ENCODE assay signal across 9 cellular contexts in the genomic region with DNA sequence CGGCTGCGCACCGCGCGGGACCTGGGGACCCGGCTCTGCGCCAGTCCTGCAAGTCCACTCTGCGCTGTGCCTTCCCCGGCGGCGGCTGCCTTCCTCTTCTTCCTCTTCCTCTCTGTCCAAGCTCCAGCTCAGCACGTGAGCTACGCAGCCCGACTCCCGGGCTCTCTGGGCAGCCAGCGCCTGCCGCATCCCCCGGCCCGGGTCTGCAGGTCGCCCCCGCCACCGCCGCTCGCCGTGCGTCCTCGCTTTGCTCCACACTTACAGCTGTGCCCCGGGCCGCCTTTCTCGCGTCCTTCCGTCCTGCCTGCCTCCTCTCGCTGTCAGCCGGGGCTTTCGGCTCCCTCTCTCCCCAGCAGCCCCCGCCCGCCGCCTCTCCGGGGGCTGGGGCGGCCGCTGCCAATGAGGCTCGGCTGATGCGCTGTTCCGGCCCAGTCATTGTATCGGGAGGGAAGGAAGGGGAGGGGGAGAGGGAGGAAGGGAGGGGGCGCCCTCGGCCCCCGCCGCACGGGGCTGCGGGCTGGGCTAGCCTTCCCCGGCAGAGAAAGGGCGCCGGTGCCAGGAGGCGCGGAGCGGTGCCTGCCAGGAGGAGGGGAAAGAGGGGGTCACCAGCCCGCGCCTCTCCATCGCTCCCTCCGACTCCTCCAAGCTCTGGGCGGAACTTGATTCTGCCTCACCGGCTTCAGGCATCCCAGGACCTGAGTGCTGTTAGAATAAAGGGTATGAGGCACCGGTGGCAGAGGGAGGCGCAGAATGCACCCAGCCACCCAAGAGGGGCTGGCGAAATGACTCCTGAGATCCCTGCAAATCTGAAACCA.
DNase-seq lines count a peak whose midpoint lies in the region; ATAC-seq and TF ChIP-seq lines count a peak whose summit lies in the region.
"Had no signal": no experiment of that assay in that cellular context is flagged by ENCODE, and none has a peak within 500 bp of the region (broad histone marks: within the 10 kb centered on the region; RNA-seq: fewer than 3 reads in every experiment).

No MANE protein-coding gene starts in this region.

- no peak for TF ChIP-seq POLR2A in breast epithelium (IDR thresholded peaks at IDR 0.05)

- H3K9me3 Mint-ChIP-seq in activated T-cell treated with anti-CD3 and anti-CD28 coated beads, Interleukin-2, amount 50 U/mL, for 72 hours, result no peaks in the 10 kb centered on the region
- H3K9me3 Mint-ChIP-seq: T-helper 1 cell treated with Interleukin-12 subunit alpha and Interleukin-12 subunit beta and Interleukin-4 antibody, amounts not matched to agents 30 μg/mL and 1 μg/mL, for 36 hours had no signal

- no peak for DNase-seq in LNCaP clone FGC (ENCODE audit: low read depth)
- DNase-seq in breast epithelium (ENCODE audit: low spot score in 2 of 2), result no peak
- peak; percentile 77 for DNase-seq in iPS-NIHi7 (ENCODE audit: extremely low spot score)
- DNase-seq in NCI-H1092 treated with DMSO at 0.1 percent for 48 hours (lab: John Stamatoyannopoulos, UW), result no peak
- no peak for DNase-seq in activated T-cell treated with anti-CD3 and anti-CD28 coated beads, Interleukin-2, amount 50 U/mL, for 72 hours
- DNase-seq in NCI-H1694 treated with DMSO at 0.1 percent for 48 hours (lab: John Stamatoyannopoulos, UW), result no peak

- no peak for ATAC-seq in activated T-cell treated with anti-CD3 and anti-CD28 coated beads, Interleukin-2, amount 50 U/mL, for 72 hours (replicated peaks in 1 of 2)
- no peak for ATAC-seq in HG02870 (IDR thresholded peaks at IDR 0.05; ENCODE audit: unreplicated experiment)

- peak overlapping the region; percentile 33 to 58 for H3K27ac ChIP-seq in breast epithelium
- H3K27ac ChIP-seq in skin epidermis, result peak overlapping the region; percentile 14 to 91 (median 72)

- H3K4me1 ChIP-seq in breast epithelium, result peaks cover 2 to 3% of the 10 kb centered on the region in 2 donors

- H3K4me3 ChIP-seq in LNCaP clone FGC (ENCODE audit: low read depth, low read length) (peak overlapping the region; percentile 30), breast epithelium (peak overlapping the region; percentile 49 to 82 (median 66)), skin epidermis (peak overlapping the region; percentile 42 to 71 (median 55))

- intact Hi-C loops in breast epithelium (cut with DNase I; ENCODE audit: low total_unique reads), result no loop called here

- no peak overlapping the region for H3K27ac Mint-ChIP-seq in activated T-cell treated with anti-CD3 and anti-CD28 coated beads, Interleukin-2, amount 50 U/mL, for 72 hours
- H3K27ac Mint-ChIP-seq: T-helper 1 cell treated with Interleukin-12 subunit alpha and Interleukin-12 subunit beta and Interleukin-4 antibody, amounts not matched to agents 30 μg/mL and 1 μg/mL, for 36 hours had no signal

- peaks cover 5% of the 10 kb centered on the region for H3K4me1 Mint-ChIP-seq in activated T-cell treated with anti-CD3 and anti-CD28 coated beads, Interleukin-2, amount 50 U/mL, for 72 hours (ENCODE audit: low read depth)

- H3K27me3 Mint-ChIP-seq in activated T-cell treated with anti-CD3 and anti-CD28 coated beads, Interleukin-2, amount 50 U/mL, for 72 hours (ENCODE audit: low read depth), result peaks cover 46% of the 10 kb centered on the region

- peak overlapping the region in 1 of 2 donors; percentile 43 for H3K4me3 Mint-ChIP-seq in activated T-cell treated with anti-CD3 and anti-CD28 coated beads, Interleukin-2, amount 50 U/mL, for 72 hours
- H3K4me3 Mint-ChIP-seq: T-helper 1 cell treated with Interleukin-12 subunit alpha and Interleukin-12 subunit beta and Interleukin-4 antibody, amounts not matched to agents 30 μg/mL and 1 μg/mL, for 36 hours had no signal

- TF ChIP-seq CTCF in LNCaP clone FGC (IDR thresholded peaks at IDR 0.05; ENCODE audit: control insufficient read depth, extremely low read depth, insufficient read depth) (no peak), breast epithelium (IDR thresholded peaks at IDR 0.05) (no peak)

- no peaks in the 10 kb centered on the region for H3K36me3 Mint-ChIP-seq in activated T-cell treated with anti-CD3 and anti-CD28 coated beads, Interleukin-2, amount 50 U/mL, for 72 hours (ENCODE audit: insufficient read depth in 2 of 2)

- H3K27me3 ChIP-seq in breast epithelium, result peaks cover 3 to 20% of the 10 kb centered on the region in 2 donors

- no peaks in the 10 kb centered on the region for H3K36me3 ChIP-seq in breast epithelium

- no peaks in the 10 kb centered on the region for H3K9me3 ChIP-seq in breast epithelium
